17 cellular contexts compared by ENCODE assay signal in the genomic region with DNA sequence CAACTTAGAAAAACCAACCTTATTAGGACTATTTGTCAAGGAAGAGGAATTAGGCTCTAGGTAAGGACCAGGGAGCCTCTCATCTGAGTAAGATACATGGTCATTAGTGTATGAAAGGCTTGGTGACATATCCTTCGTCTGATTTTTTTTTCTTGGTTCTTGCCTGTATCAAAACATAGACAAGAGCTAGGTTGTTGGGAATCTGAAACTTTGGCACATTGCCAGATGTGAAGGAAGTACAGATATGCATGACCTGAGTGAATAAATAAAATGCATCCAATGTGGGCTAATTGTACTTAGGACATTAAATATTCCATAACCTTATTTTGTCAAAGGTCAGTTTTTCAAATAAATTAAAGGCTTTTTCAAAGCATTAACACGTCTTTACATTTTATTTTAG.
DNase-seq lines count a peak whose midpoint lies in the region; ATAC-seq, FAIRE-seq and TF ChIP-seq lines count a peak whose summit lies in the region.
"Had no signal": no experiment of that assay in that cellular context is flagged by ENCODE, and none has a peak within 500 bp of the region (broad histone marks: within the 10 kb centered on the region; RNA-seq: fewer than 3 reads in every experiment).

No MANE protein-coding gene starts in this region.

- TF ChIP-seq CTCF in fibroblast of pulmonary artery (IDR thresholded peaks at IDR 0.05; ENCODE audit: low read length, missing control alignments) (no peak), upper lobe of left lung (IDR thresholded peaks at IDR 0.05) (no peak)

- in situ Hi-C loops in G401 (cut with HindIII; ENCODE audit: low sequenced_read_pairs): no loop called here

- peak; percentile 3 for DNase-seq in NCI-H1105 (lab: John Stamatoyannopoulos, UW)
- no peak for DNase-seq in NCI-H1105 treated with DMSO at 0.1 percent for 48 hours (lab: John Stamatoyannopoulos, UW)
- peak; percentile 44 for DNase-seq in G401 (ENCODE audit: low spot score)
- DNase-seq in NCI-H69 (lab: John Stamatoyannopoulos, UW): peak; percentile 38
- DNase-seq in fibroblast of pulmonary artery (ENCODE audit: low read depth): peak; percentile 5
- DNase-seq in GM12891 (ENCODE audit: insufficient read length, low spot score): no peak
- no peak for DNase-seq in mucosa of gallbladder (ENCODE audit: low spot score)
- no peak for DNase-seq in upper lobe of left lung
- DNase-seq: CD4-positive, alpha-beta memory T cell; GF-D8; KBM-7; NCI-H1436 treated with DMSO at 0.1 percent for 48 hours; NCI-H2081; Right ventricle myocardium superior had no signal

- no peaks in the 10 kb centered on the region for H3K36me3 ChIP-seq in upper lobe of left lung

- no peak for TF ChIP-seq POLR2A in GM12891 (IDR thresholded peaks at IDR 0.05; ENCODE audit: low read depth, low read length)
- no peak for TF ChIP-seq POLR2A in upper lobe of left lung (IDR thresholded peaks at IDR 0.05)

- H3K4me3 ChIP-seq in fibroblast of pulmonary artery (replicated peaks; ENCODE audit: low read depth, low read length) (no peak overlapping the region), upper lobe of left lung (no peak overlapping the region)

- no peak for ATAC-seq in upper lobe of left lung (ENCODE audit: low FRiP score in 2 of 2)
- ATAC-seq: HCT116 had no signal

- H3K27me3 ChIP-seq in upper lobe of left lung: no peaks in the 10 kb centered on the region

- TF ChIP-seq EP300 in upper lobe of left lung (IDR thresholded peaks at IDR 0.05): no peak

- 47 to 57% methylated on average over 2 of the region's 2 CpGs for WGBS in upper lobe of left lung, 2 donors

- no peak overlapping the region for H3K27ac ChIP-seq in upper lobe of left lung

- no peaks in the 10 kb centered on the region for H3K9me3 ChIP-seq in upper lobe of left lung

- no peak for FAIRE-seq in GM12891 (lab: Jason Lieb, UNC)
- FAIRE-seq: GM12892, RCC 7860 had no signal

- H3K4me1 ChIP-seq in upper lobe of left lung: no peaks in the 10 kb centered on the region

TF ChIP-seq in GM12891, 5 proteins besides CTCF, POLR2A, EP300 and RAD21:
- no peak for TF ChIP-seq SPI1 (IDR thresholded peaks at IDR 0.05; ENCODE audit: low read depth, low read length)
- TF ChIP-seq PAX5 (IDR thresholded peaks at IDR 0.05; ENCODE audit: insufficient read depth, low read length, severe bottlenecking): no peak
- TF ChIP-seq POLR2AphosphoS5 (IDR thresholded peaks at IDR 0.05; ENCODE audit: low read depth, low read length): no peak
- no peak for TF ChIP-seq TAF1 (IDR thresholded peaks at IDR 0.05; ENCODE audit: low read depth, low read length)
- TF ChIP-seq POU2F2 (IDR thresholded peaks at IDR 0.05; ENCODE audit: low read depth, low read length): no peak
TF ChIP-seq in GM12891: peak in this region for 0.

Comparison
In these comparisons a context has a peak if more than half of its experiments do, and no peak if none do; other contexts are left out.
1. DNase-seq: peak in NCI-H1105 (single experiment), G401 (single experiment), NCI-H69 (single experiment) and fibroblast of pulmonary artery (single experiment); none in NCI-H1105 treated with DMSO at 0.1 percent for 48 hours (single experiment), GM12891 (single experiment), mucosa of gallbladder (single experiment) and upper lobe of left lung (0 of 2).